In genomic region chr12:77299910-77300772, GRCh38 we compare ENCODE assay signal across 1 cellular context.
A peak's percentile ranks its signal among the peaks of the same experiment; 100 is the strongest.
TF ChIP-seq lines count a peak whose summit lies in the region.

No MANE protein-coding gene starts in this region.

TF ChIP-seq in SK-N-SH, 30 proteins besides CTCF, POLR2A, EP300 and RAD21 (continued from another document):
- no peak for TF ChIP-seq USF2 (IDR thresholded peaks at IDR 0.05; ENCODE audit: borderline replicate concordance, low read depth, low read length)
- no peak; the same call in 1 of the 2 replicates for TF ChIP-seq MAX (IDR thresholded peaks at IDR 0.05; ENCODE audit: low read depth)
- TF ChIP-seq JUND (IDR thresholded peaks at IDR 0.05) = peak; percentile 99
- peak; percentile 16; the same call in 1 of the 2 replicates for TF ChIP-seq ELF1 (IDR thresholded peaks at IDR 0.05)
- TF ChIP-seq PBX3 (IDR thresholded peaks at IDR 0.05) = peak; percentile 99
- peak; percentile 91 for TF ChIP-seq POLR2AphosphoS5 (IDR thresholded peaks at IDR 0.05; ENCODE audit: low read depth, low read length)
- no peak for TF ChIP-seq SMC3 (IDR thresholded peaks at IDR 0.05; ENCODE audit: low read depth, low read length)
- peak; percentile 78 for TF ChIP-seq RXRA (IDR thresholded peaks at IDR 0.05; ENCODE audit: borderline replicate concordance, low read depth)
- TF ChIP-seq MXI1 (IDR thresholded peaks at IDR 0.05; ENCODE audit: low read depth, low read length) = no peak
- TF ChIP-seq ZBTB33 (IDR thresholded peaks at IDR 0.05; ENCODE audit: borderline replicate concordance, low read depth) = peak; percentile 68; the same call in 1 of the 2 replicates
- peak; percentile 86 for TF ChIP-seq MEF2A (IDR thresholded peaks at IDR 0.05; ENCODE audit: borderline replicate concordance, low read depth)
